In genomic region chr17:16288860-16289571, GRCh38 we compare ENCODE assay signal across 1 cellular context.
A peak's percentile ranks its signal among the peaks of the same experiment; 100 is the strongest.
TF ChIP-seq lines count a peak whose summit lies in the region.

No MANE protein-coding gene starts in this region.

TF ChIP-seq in K562, 482 proteins besides CTCF, POLR2A, EP300 and RAD21 (continued from another document):
- TF ChIP-seq ARID3B (CRISPR knock-in tag; IDR thresholded peaks at IDR 0.05; ENCODE audit: borderline replicate concordance): no peak
- TF ChIP-seq SOX6 (IDR thresholded peaks at IDR 0.05): peak; percentile 88
- TF ChIP-seq FOSL1 (tag; conservative IDR thresholded peaks at IDR 0.05): peak; percentile 34; the same call in 1 of the 2 replicates
- TF ChIP-seq MAFF (IDR thresholded peaks at IDR 0.05; ENCODE audit: low read length): no peak
- TF ChIP-seq CCNT2 (IDR thresholded peaks at IDR 0.05; ENCODE audit: borderline replicate concordance, extremely low read depth, insufficient read length, low read depth, low read length): peak; percentile 92
- TF ChIP-seq JUND (IDR thresholded peaks at IDR 0.05; ENCODE audit: borderline replicate concordance, low read depth, low read length): peak; percentile 48; the same call in 1 of the 2 replicates
- peak; percentile 14; the same call in 1 of the 3 replicates for TF ChIP-seq JUND (tag; IDR thresholded peaks at IDR 0.05; ENCODE audit: borderline replicate concordance, low read depth, low read length)
- no peak for TF ChIP-seq HOXB6 (CRISPR knock-in tag; IDR thresholded peaks at IDR 0.05; ENCODE audit: borderline replicate concordance)
- peak; percentile 64 for TF ChIP-seq CBFA2T3 (IDR thresholded peaks at IDR 0.05)
- peak; percentile 34; the same call in 1 of the 2 replicates for TF ChIP-seq ATF3 (IDR thresholded peaks at IDR 0.05)
- TF ChIP-seq ATF3 (CRISPR knock-in tag; conservative IDR thresholded peaks at IDR 0.05): no peak
- 0 out of 2 replicates have a peak, but pooled peaks have one; percentile 15 for TF ChIP-seq MTA2 (IDR thresholded peaks at IDR 0.05; ENCODE audit: low read depth)
- peak; percentile 49 for TF ChIP-seq DPF2 (IDR thresholded peaks at IDR 0.05)
- peak; percentile 58; the same call in 1 of the 2 replicates for TF ChIP-seq ATF4 (CRISPR knock-in tag; IDR thresholded peaks at IDR 0.05)
- peak; percentile 27; the same call in 1 of the 2 replicates for TF ChIP-seq TCF3 (CRISPR knock-in tag; IDR thresholded peaks at IDR 0.05)
- TF ChIP-seq RUNX1 (IDR thresholded peaks at IDR 0.05; ENCODE audit: low read depth): no peak
- peak; percentile 77; the same call in 1 of the 2 replicates for TF ChIP-seq SMARCA4 (IDR thresholded peaks at IDR 0.05)
- no peak for TF ChIP-seq BRF2 (IDR thresholded peaks at IDR 0.05; ENCODE audit: borderline replicate concordance, insufficient read depth, insufficient read length)
- TF ChIP-seq SAFB2 (IDR thresholded peaks at IDR 0.05; ENCODE audit: borderline replicate concordance, low read depth, low read length, severe bottlenecking): no peak
- TF ChIP-seq MEIS2 (IDR thresholded peaks at IDR 0.05; ENCODE audit: partially characterized antibody): peak; percentile 49
- TF ChIP-seq FOXA3 (CRISPR knock-in tag; conservative IDR thresholded peaks at IDR 0.05 in 1 of 2, IDR thresholded peaks at IDR 0.05 in 1 of 2): peak in 1 of 2 experiments; percentile 74; a peak in 1 of 4 replicates
- peak; percentile 62 for TF ChIP-seq TAL1 (IDR thresholded peaks at IDR 0.05)
- TF ChIP-seq ZNF274 (IDR thresholded peaks at IDR 0.05; ENCODE audit: borderline replicate concordance, low read depth, low read length): no peak
- TF ChIP-seq HMGN3 (IDR thresholded peaks at IDR 0.05; ENCODE audit: borderline replicate concordance, extremely low read depth, insufficient read length, low read depth, low read length): peak; percentile 62
- 0 out of 2 replicates have a peak, but pooled peaks have one; percentile 29 for TF ChIP-seq ZNF766 (CRISPR knock-in tag; conservative IDR thresholded peaks at IDR 0.05)
- TF ChIP-seq PBX2 (CRISPR knock-in tag; IDR thresholded peaks at IDR 0.05; ENCODE audit: low read depth): no peak
- TF ChIP-seq PBX2 (tag; conservative IDR thresholded peaks at IDR 0.05; ENCODE audit: low read depth): 0 out of 2 replicates have a peak, but pooled peaks have one; percentile 21
- TF ChIP-seq KAT2B (IDR thresholded peaks at IDR 0.05; ENCODE audit: low read depth, low read length): no peak
- no peak for TF ChIP-seq ZNF655 (CRISPR knock-in tag; IDR thresholded peaks at IDR 0.05)
- TF ChIP-seq CTBP1 (IDR thresholded peaks at IDR 0.05; ENCODE audit: borderline replicate concordance): peak; percentile 90
- no peak for TF ChIP-seq ZBTB7A (IDR thresholded peaks at IDR 0.05; ENCODE audit: borderline replicate concordance, control insufficient read depth, low read depth, low read length)
- TF ChIP-seq ZEB2 (IDR thresholded peaks at IDR 0.05): peak; percentile 90
- TF ChIP-seq TARDBP (IDR thresholded peaks at IDR 0.05): no peak
- peak; percentile 60 for TF ChIP-seq TEAD4 (IDR thresholded peaks at IDR 0.05; ENCODE audit: low read length)
- no peak for TF ChIP-seq TEAD4 (CRISPR knock-in tag; IDR thresholded peaks at IDR 0.05; ENCODE audit: borderline replicate concordance)
- TF ChIP-seq FOXK2 (conservative IDR thresholded peaks at IDR 0.05 in 1 of 2, IDR thresholded peaks at IDR 0.05 in 1 of 2; ENCODE audit: low read depth in 2 of 2): 0 out of 4 replicates have a peak, but pooled peaks of 1 of the 2 experiments have one; percentile 22
- TF ChIP-seq ZNF347 (CRISPR knock-in tag; IDR thresholded peaks at IDR 0.05; ENCODE audit: low read depth): no peak
- peak; percentile 76; the same call in 1 of the 2 replicates for TF ChIP-seq SMARCE1 (IDR thresholded peaks at IDR 0.05)
- TF ChIP-seq GABPA (tag; conservative IDR thresholded peaks at IDR 0.05; ENCODE audit: low read depth): no peak
- TF ChIP-seq CEBPG (CRISPR knock-in tag; IDR thresholded peaks at IDR 0.05): no peak
- peak; percentile 50 to 70; a peak in 3 of 4 replicates for TF ChIP-seq CEBPG (tag; conservative IDR thresholded peaks at IDR 0.05 in 1 of 2, IDR thresholded peaks at IDR 0.05 in 1 of 2)
- no peak for TF ChIP-seq E2F5 (CRISPR knock-in tag; IDR thresholded peaks at IDR 0.05)
- TF ChIP-seq RNF2 (IDR thresholded peaks at IDR 0.05): 0 out of 2 replicates have a peak, but pooled peaks have one; percentile 33
- no peak for TF ChIP-seq DEAF1 (CRISPR knock-in tag; IDR thresholded peaks at IDR 0.05)
- TF ChIP-seq MTA1 (IDR thresholded peaks at IDR 0.05; ENCODE audit: borderline replicate concordance): peak; percentile 73; the same call in 1 of the 2 replicates
- peak; percentile 51; the same call in 1 of the 2 replicates for TF ChIP-seq HMBOX1 (IDR thresholded peaks at IDR 0.05)
- TF ChIP-seq DDX20 (tag; IDR thresholded peaks at IDR 0.05; ENCODE audit: low read depth): no peak
- TF ChIP-seq SAFB (IDR thresholded peaks at IDR 0.05; ENCODE audit: borderline replicate concordance, low read depth, low read length): no peak
- TF ChIP-seq ARID1B (IDR thresholded peaks at IDR 0.05): peak; percentile 82
- no peak for TF ChIP-seq PRDM10 (IDR thresholded peaks at IDR 0.05; ENCODE audit: partially characterized antibody)
- TF ChIP-seq SRSF1 (IDR thresholded peaks at IDR 0.05; ENCODE audit: low read depth, low read length): no peak
- peak in 1 of 2 experiments; percentile 67; a peak in 1 of 4 replicates for TF ChIP-seq RCOR1 (IDR thresholded peaks at IDR 0.05; ENCODE audit: borderline replicate concordance in 1 of 2, low read depth in 2 of 2, low read length in 2 of 2)
TF ChIP-seq in K562: peak in this region for 29.
